ENCODE assay signal across 8 cellular contexts in genomic region chr14:73136387-73137221, GRCh38. TPM values are rescaled to one million over a fixed set of nuclear protein-coding genes. Genes with fewer than 3 reads are reported as not detected.
DNase-seq lines count a peak whose midpoint lies in the region; ATAC-seq and TF ChIP-seq lines count a peak whose summit lies in the region.

TSS of gene PSEN1 (plus strand) at chr14:73136507. CDS start at chr14:73148020, 11,513 bp downstream.

- H3K27ac Mint-ChIP-seq in T-helper 17 cell (peak within 1 kb of the TSS; percentile 98), progenitor cell of endocrine pancreas (peak within 1 kb of the TSS; percentile 100)

- H3K4me1 ChIP-seq in upper lobe of right lung: peaks cover 17% of the 10 kb centered on the region

- H3K27me3 Mint-ChIP-seq in T-helper 17 cell: no peaks in the 10 kb centered on the region
- H3K27me3 Mint-ChIP-seq in progenitor cell of endocrine pancreas: no peaks in the 10 kb centered on the region

- no peaks in the 10 kb centered on the region for H3K9me3 ChIP-seq in T-helper 17 cell (ENCODE audit: control insufficient read depth, low read length, poor library complexity, severe bottlenecking)
- no peaks in the 10 kb centered on the region for H3K9me3 ChIP-seq in upper lobe of right lung

- TF ChIP-seq POLR2A in GM15510 (IDR thresholded peaks at IDR 0.05; ENCODE audit: borderline replicate concordance, extremely low read depth, insufficient read length): peak; percentile 94

- no peaks in the 10 kb centered on the region for H3K36me3 ChIP-seq in upper lobe of right lung

- H3K36me3 Mint-ChIP-seq in T-helper 17 cell (ENCODE audit: low read depth) (peaks cover 8% of the 10 kb centered on the region), progenitor cell of endocrine pancreas (ENCODE audit: insufficient read depth) (peaks cover 10% of the 10 kb centered on the region)

- ATAC-seq in HG02884 (IDR thresholded peaks at IDR 0.05; ENCODE audit: unreplicated experiment) (peak; percentile 79), T-helper 17 cell (peak; percentile 93), left cardiac atrium (peak; percentile 98 to 99), upper lobe of right lung (peak; percentile 98)

- H3K4me3 Mint-ChIP-seq in T-helper 17 cell (peak within 1 kb of the TSS; percentile 89), progenitor cell of endocrine pancreas (ENCODE audit: low read depth) (peak within 1 kb of the TSS; percentile 87)

- H3K9me3 Mint-ChIP-seq in progenitor cell of endocrine pancreas (ENCODE audit: low read depth): peaks cover 14% of the 10 kb centered on the region

- H3K4me3 ChIP-seq in upper lobe of right lung: peak within 1 kb of the TSS; percentile 85

- peak; percentile 93 to 96 for DNase-seq in NCI-H187 (lab: John Stamatoyannopoulos, UW)
- DNase-seq in T-helper 17 cell: peak; percentile 98 to 100 (median 99)
- peak; percentile 54 to 99 (median 95) for DNase-seq in amygdala (lab: John Stamatoyannopoulos, UW)
- DNase-seq in left cardiac atrium: peak; percentile 94
- DNase-seq in progenitor cell of endocrine pancreas (ENCODE audit: low spot score, unreplicated experiment): peak; percentile 97
- DNase-seq in upper lobe of right lung: peak; percentile 97

- no peaks in the 10 kb centered on the region for H3K27me3 ChIP-seq in upper lobe of right lung

- H3K4me1 Mint-ChIP-seq in T-helper 17 cell: peaks cover 20% of the 10 kb centered on the region
- H3K4me1 Mint-ChIP-seq in progenitor cell of endocrine pancreas (ENCODE audit: low read depth): peaks cover 9% of the 10 kb centered on the region

- intact Hi-C loops in left cardiac atrium (cut with DNase I): no loop called here
- intact Hi-C loops in upper lobe of right lung (cut with DNase I): no loop called here

- no peak for TF ChIP-seq CTCF in progenitor cell of endocrine pancreas (IDR thresholded peaks at IDR 0.05; ENCODE audit: unreplicated experiment)
- TF ChIP-seq CTCF in upper lobe of right lung (IDR thresholded peaks at IDR 0.05): no peak

- peak within 1 kb of the TSS; percentile 98 for H3K27ac ChIP-seq in upper lobe of right lung

RNA-seq across cellular contexts. Expression of gene PSEN1, which starts in this region (rescaled TPM):
- total RNA-seq in T-helper 17 cell: 10 to 100 TPM; 31.6 to 32.1 TPM
- total RNA-seq in left cardiac atrium: 10 to 100 TPM; 27.2 to 28.9 TPM
- 61.7 and 62.8 TPM in 2 replicates for total RNA-seq in progenitor cell of endocrine pancreas
- 63.9 TPM for total RNA-seq in upper lobe of right lung

Comparison
In these comparisons a context has a peak if more than half of its experiments do, and no peak if none do; other contexts are left out.
1. Peak in every context shown above with its lines: DNase-seq, ATAC-seq, H3K4me3 ChIP-seq and H3K27ac ChIP-seq.